ENCODE assay signal across 27 cellular contexts in the genomic region with DNA sequence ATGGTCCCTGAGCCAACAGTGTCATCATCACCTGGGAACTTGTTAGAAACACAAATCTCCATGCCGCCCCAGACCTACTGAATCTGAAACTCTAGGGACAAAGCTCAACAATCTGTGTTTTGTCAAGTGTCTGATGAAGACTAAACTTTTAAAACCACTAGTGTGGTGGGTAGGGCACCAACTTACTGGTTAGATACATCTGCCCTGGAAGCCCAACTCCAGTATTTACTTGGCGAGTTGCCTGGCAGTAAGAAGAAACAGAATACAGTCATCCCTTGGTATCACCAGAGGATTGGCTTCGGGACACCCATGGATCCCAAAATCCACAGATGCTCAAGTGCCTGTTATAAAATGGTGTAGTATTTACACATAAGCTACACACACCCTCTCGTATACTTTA.
"Had no signal": no experiment of that assay in that cellular context is flagged by ENCODE, and none has a peak within 500 bp of the region (broad histone marks: within the 10 kb centered on the region; RNA-seq: fewer than 3 reads in every experiment).

No MANE protein-coding gene starts in this region.

- ATAC-seq: body of pancreas; gastroesophageal sphincter; natural killer cell treated with Interleukin-12 subunit alpha and Interleukin-12 subunit beta and Interleukin-15 and Interleukin-18, amount 100 ng/mL, for 72 hours; right cardiac atrium; stimulated activated naive CD8-positive, alpha-beta T cell treated with anti-CD3 and anti-CD28 coated beads, Interleukin-15, Interleukin-2, amounts not matched to agents 100 U/mL and 50 U/mL, for 24 hours had no signal

- DNase-seq: activated CD4-positive, alpha-beta T cell treated with anti-CD3 and anti-CD28 coated beads for 4 hours; activated CD4-positive, alpha-beta T cell treated with anti-CD3 and anti-CD28 coated beads, Interleukin-2, amount 50 U/mL, for 48 hours; activated CD8-positive, alpha-beta memory T cell treated with anti-CD3 and anti-CD28 coated beads for 24 hours; activated effector memory CD4-positive, alpha-beta T cell treated with Interleukin-2 at 50 U/mL for 16 hours; activated naive CD4-positive, alpha-beta T cell treated with Interleukin-2 at 50 U/mL for 16 hours; anterior cingulate cortex; body of pancreas; cerebellar nuclear complex; colonic mucosa; dorsolateral prefrontal cortex; effector memory CD4-positive, alpha-beta T cell; islet precursor cell; left ventricle myocardium inferior; mesendoderm; right cardiac atrium; spleen; stimulated activated CD4-positive, alpha-beta T cell treated with anti-CD3 and anti-CD28 coated beads, Interleukin-2, amount 100 ng/mL, for 48 hours; stimulated activated naive CD8-positive, alpha-beta T cell treated with anti-CD3 and anti-CD28 coated beads, Interleukin-15, Interleukin-2, amounts not matched to agents 100 U/mL and 50 U/mL, for 24 hours; T-helper 1 cell; trophoblast cell; uterus had no signal

- H3K4me3 ChIP-seq: body of pancreas, cardiac muscle cell, colonic mucosa, dorsolateral prefrontal cortex, gastroesophageal sphincter, hepatocyte, left ventricle myocardium inferior, lung, spleen, thoracic aorta, uterus had no signal
